8 cellular contexts compared by ENCODE assay signal in the genomic region with DNA sequence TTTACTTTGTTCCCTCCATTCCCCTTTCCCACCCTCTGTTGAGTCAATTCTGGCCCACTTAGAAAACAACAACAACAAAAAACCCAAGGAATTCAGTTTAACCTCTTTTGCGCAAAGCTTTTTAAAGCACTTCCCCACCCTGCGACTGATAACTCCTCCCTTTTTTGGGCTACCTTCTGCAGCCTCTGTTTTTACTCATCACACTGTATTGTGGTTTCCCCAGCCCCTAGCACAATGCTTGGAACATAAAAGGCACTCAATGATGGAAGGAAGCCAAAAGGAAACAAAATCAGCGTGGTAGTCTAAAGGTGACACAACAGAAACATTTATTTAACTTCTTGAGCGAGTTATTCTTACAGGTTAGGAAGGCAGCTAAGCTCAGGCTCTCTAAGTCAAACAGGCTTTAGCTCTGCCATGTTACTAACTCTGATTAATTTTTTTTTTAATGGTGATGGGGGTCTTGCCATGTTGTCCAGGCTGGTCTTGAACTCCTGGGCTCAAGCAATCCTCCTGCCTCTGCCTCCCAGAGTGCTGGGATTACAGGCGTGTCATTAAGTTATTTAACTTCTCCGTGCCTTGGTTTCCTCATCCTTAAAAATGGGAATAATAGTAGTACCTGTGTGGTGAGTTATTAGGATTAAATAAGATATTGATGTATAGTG. TPM values are rescaled to one million over a fixed set of nuclear protein-coding genes. Genes with fewer than 3 reads are reported as not detected.
DNase-seq lines count a peak whose midpoint lies in the region; ATAC-seq and TF ChIP-seq lines count a peak whose summit lies in the region.

No MANE protein-coding gene starts in this region.

- H3K27ac Mint-ChIP-seq in naive thymus-derived CD8-positive, alpha-beta T cell: peak overlapping the region; percentile 2 to 98 (median 92)

- intact Hi-C loops in Right ventricle myocardium superior (cut with DNase I) (no loop called here), dorsolateral prefrontal cortex (cut with DNase I) (loop anchor here (2.0 to 5.0 kb wide), 3 partner anchors 65 to 130 kb away; a partner anchor contains a TSS), aorta (cut with DNase I) (no loop called here)

- no peaks in the 10 kb centered on the region for H3K9me2 ChIP-seq in Karpas-422 (replicated peaks; ENCODE audit: insufficient read depth, low read length)

- H3K9me3 ChIP-seq in cardiac muscle cell (ENCODE audit: low read depth) (no peaks in the 10 kb centered on the region), Karpas-422 (ENCODE audit: low read length) (no peaks in the 10 kb centered on the region), aorta (ENCODE audit: control insufficient read depth, low read length) (no peaks in the 10 kb centered on the region)

- POLR2A ChIA-PET in naive thymus-derived CD8-positive, alpha-beta T cell (lab: Charles Lee): interaction anchor here (0.6 to 5.0 kb wide), 8 partner anchors 8 to 533 kb away, joined by 4 to 64 read pairs (median 8); a partner anchor contains a TSS

- DNase-seq in cardiac muscle cell (ENCODE audit: low read depth in 1 of 2, low spot score in 1 of 2): peak in 1 of 2 donors; percentile 61
- no peak for DNase-seq in Right ventricle myocardium superior
- peak; percentile 75 for DNase-seq in Karpas-422
- peak; percentile 23 for DNase-seq in T-helper 9 cell
- DNase-seq in dorsolateral prefrontal cortex: no peak
- peak in 9 of 10 donors; percentile 42 to 91 (median 74) for DNase-seq in naive thymus-derived CD8-positive, alpha-beta T cell
- DNase-seq in aorta: no peak

- H3K4me1 ChIP-seq in cardiac muscle cell (ENCODE audit: low read depth) (peaks cover 18% of the 10 kb centered on the region), Karpas-422 (ENCODE audit: low read length) (peaks cover 63% of the 10 kb centered on the region), aorta (ENCODE audit: control insufficient read depth in 1 of 2, insufficient read depth in 2 of 2, low read length in 2 of 2) (no peaks in the 10 kb centered on the region)

- peaks cover 0 to 2% (median 0%) of the 10 kb centered on the region in 3 donors for H3K36me3 Mint-ChIP-seq in naive thymus-derived CD8-positive, alpha-beta T cell

- H3K9me3 Mint-ChIP-seq in naive thymus-derived CD8-positive, alpha-beta T cell: no peaks in the 10 kb centered on the region

- no peaks in the 10 kb centered on the region for H4K20me1 ChIP-seq in Karpas-422 (ENCODE audit: insufficient read depth, low read depth, low read length)

- peak overlapping the region; percentile 80 to 100 (median 92) for H3K4me3 Mint-ChIP-seq in naive thymus-derived CD8-positive, alpha-beta T cell

- no peak overlapping the region for H2AFZ ChIP-seq in Karpas-422 (ENCODE audit: low read length)

- H3K4me3 ChIP-seq in cardiac muscle cell: peak overlapping the region; percentile 66
- peak overlapping the region; percentile 87 for H3K4me3 ChIP-seq in Karpas-422 (ENCODE audit: low read length)
- peak overlapping the region; percentile 53 to 98 (median 89) for H3K4me3 ChIP-seq in dorsolateral prefrontal cortex
- H3K4me3 ChIP-seq in aorta (ENCODE audit: low read length in 2 of 2): peak overlapping the region; percentile 75 to 87

- H3K4me1 Mint-ChIP-seq in naive thymus-derived CD8-positive, alpha-beta T cell: peaks cover 37 to 83% (median 76%) of the 10 kb centered on the region in 4 donors

- H3K36me3 ChIP-seq in cardiac muscle cell (no peaks in the 10 kb centered on the region), Karpas-422 (ENCODE audit: insufficient read depth, low read length) (no peaks in the 10 kb centered on the region; the same call in 1 of the 2 replicates), aorta (ENCODE audit: control insufficient read depth in 1 of 2, insufficient read depth in 2 of 2, low read length in 1 of 2) (no peaks in the 10 kb centered on the region)

- H3K79me2 ChIP-seq in Karpas-422 (ENCODE audit: low read length): peaks cover 73% of the 10 kb centered on the region

- peak overlapping the region; percentile 86 for H3K9ac ChIP-seq in Karpas-422 (ENCODE audit: low read length)

- H3K4me2 ChIP-seq in Karpas-422 (ENCODE audit: low read depth, low read length, poor library complexity, severe bottlenecking): peak overlapping the region; percentile 85

- TF ChIP-seq CTCF in cardiac muscle cell (IDR thresholded peaks at IDR 0.05; ENCODE audit: low read depth, low read length): no peak
- TF ChIP-seq CTCF in dorsolateral prefrontal cortex (IDR thresholded peaks at IDR 0.05 in 54 of 56, conservative IDR thresholded peaks at IDR 0.05 in 2 of 56; ENCODE audit: low read depth in 1 of 56, partially characterized antibody in 56 of 56): no peak

- H3K27me3 ChIP-seq in cardiac muscle cell (no peaks in the 10 kb centered on the region), Karpas-422 (ENCODE audit: low read length) (no peaks in the 10 kb centered on the region), dorsolateral prefrontal cortex (no peaks in the 10 kb centered on the region), aorta (ENCODE audit: control insufficient read depth in 1 of 2, insufficient read depth in 2 of 2, low read length in 1 of 2) (no peaks in the 10 kb centered on the region)

- no peak overlapping the region for H3K27ac ChIP-seq in cardiac muscle cell
- peak overlapping the region; percentile 76 for H3K27ac ChIP-seq in Karpas-422 (ENCODE audit: low read length)
- peak overlapping the region in 54 of 59 donors; percentile 59 to 97 (median 88) for H3K27ac ChIP-seq in dorsolateral prefrontal cortex
- no peak overlapping the region for H3K27ac ChIP-seq in aorta (ENCODE audit: low read depth in 1 of 2, low read length in 2 of 2)

- ATAC-seq in Right ventricle myocardium superior (ENCODE audit: poor library complexity) (no peak), aorta (ENCODE audit: low FRiP score) (no peak), HG02678 (IDR thresholded peaks at IDR 0.05; ENCODE audit: unreplicated experiment) (no peak)
- peak; percentile 56 to 60 for ATAC-seq in naive thymus-derived CD8-positive, alpha-beta T cell

- 69 to 76% methylated on average over 6 of the region's 6 CpGs for WGBS in aorta, 2 donors

- H3K27me3 Mint-ChIP-seq in naive thymus-derived CD8-positive, alpha-beta T cell: no peaks in the 10 kb centered on the region

RNA-seq across cellular contexts. Expression of a gene that starts 1.3 kb away (rescaled TPM):
- total RNA-seq in cardiac muscle cell: 17.2 and 28.3 TPM in 2 replicates
- 17.6 and 29.4 TPM in 2 replicates for polyA plus RNA-seq in cardiac muscle cell
- total RNA-seq in Right ventricle myocardium superior: 19.5 TPM
- total RNA-seq in Karpas-422 (2014; rRNA removed; shearing (Covaris generic); ENCODE audit: low replicate concordance): 23.4 and 25.8 TPM in 2 replicates
- 10 to 100 TPM; 23.2 to 57.6 (median 40.4) TPM for total RNA-seq in dorsolateral prefrontal cortex
- total RNA-seq in naive thymus-derived CD8-positive, alpha-beta T cell: 10 to 100 TPM; 53.3 to 61.7 TPM
- polyA plus RNA-seq in naive thymus-derived CD8-positive, alpha-beta T cell: 10 to 100 TPM; 26.6 to 39.1 (median 34.7) TPM
- 10 to 100 TPM; 16.6 to 31.0 TPM for total RNA-seq in aorta
- polyA plus RNA-seq in aorta: 1 to 10 TPM; 3.5 to 9.2 TPM

Comparison
In these comparisons a context has a peak if more than half of its experiments do, and no peak if none do; other contexts are left out.
1. DNase-seq: peak in Karpas-422 (single experiment), T-helper 9 cell (single experiment) and naive thymus-derived CD8-positive, alpha-beta T cell (9 of 10); none in Right ventricle myocardium superior (single experiment), dorsolateral prefrontal cortex (0 of 10) and aorta (0 of 2).
2. H3K27ac ChIP-seq: peak in Karpas-422 (single experiment) and dorsolateral prefrontal cortex (54 of 59); none in cardiac muscle cell (single experiment) and aorta (0 of 2).
3. ATAC-seq: peak in naive thymus-derived CD8-positive, alpha-beta T cell (2 of 2); none in Right ventricle myocardium superior (single experiment), aorta (single experiment) and HG02678 (single experiment).
4. intact Hi-C loops: an anchor here in dorsolateral prefrontal cortex (2.0 to 5.0 kb wide); none called in Right ventricle myocardium superior and aorta.
5. Peak in every context shown above with its lines, with median percentiles within 50 percentile points of each other: H3K4me3 ChIP-seq.